In genomic region chr15:38189651-38190280, GRCh38 we compare ENCODE assay signal across 1 cellular context.
TF ChIP-seq lines count a peak whose summit lies in the region.

No MANE protein-coding gene starts in this region.

TF ChIP-seq in SK-N-SH treated with all-trans-retinoic acid at 6 μM for 48 hours, 23 proteins besides CTCF, POLR2A, EP300 and RAD21 (continued from another document):
- TF ChIP-seq POU6F1 (CRISPR knock-in tag; IDR thresholded peaks at IDR 0.05; ENCODE audit: borderline replicate concordance, low read depth) (no peak), PPARA (CRISPR knock-in tag; IDR thresholded peaks at IDR 0.05; ENCODE audit: borderline replicate concordance) (no peak), ZC3H10 (CRISPR knock-in tag; IDR thresholded peaks at IDR 0.05) (no peak), ESRRG (CRISPR knock-in tag; IDR thresholded peaks at IDR 0.05) (no peak), ZNF70 (CRISPR knock-in tag; IDR thresholded peaks at IDR 0.05) (no peak), PATZ1 (CRISPR knock-in tag; IDR thresholded peaks at IDR 0.05; ENCODE audit: borderline replicate concordance) (no peak), TSHZ2 (CRISPR knock-in tag; IDR thresholded peaks at IDR 0.05) (no peak), TCF4 (CRISPR knock-in tag; IDR thresholded peaks at IDR 0.05; ENCODE audit: borderline replicate concordance) (no peak)
